In the genomic region with DNA sequence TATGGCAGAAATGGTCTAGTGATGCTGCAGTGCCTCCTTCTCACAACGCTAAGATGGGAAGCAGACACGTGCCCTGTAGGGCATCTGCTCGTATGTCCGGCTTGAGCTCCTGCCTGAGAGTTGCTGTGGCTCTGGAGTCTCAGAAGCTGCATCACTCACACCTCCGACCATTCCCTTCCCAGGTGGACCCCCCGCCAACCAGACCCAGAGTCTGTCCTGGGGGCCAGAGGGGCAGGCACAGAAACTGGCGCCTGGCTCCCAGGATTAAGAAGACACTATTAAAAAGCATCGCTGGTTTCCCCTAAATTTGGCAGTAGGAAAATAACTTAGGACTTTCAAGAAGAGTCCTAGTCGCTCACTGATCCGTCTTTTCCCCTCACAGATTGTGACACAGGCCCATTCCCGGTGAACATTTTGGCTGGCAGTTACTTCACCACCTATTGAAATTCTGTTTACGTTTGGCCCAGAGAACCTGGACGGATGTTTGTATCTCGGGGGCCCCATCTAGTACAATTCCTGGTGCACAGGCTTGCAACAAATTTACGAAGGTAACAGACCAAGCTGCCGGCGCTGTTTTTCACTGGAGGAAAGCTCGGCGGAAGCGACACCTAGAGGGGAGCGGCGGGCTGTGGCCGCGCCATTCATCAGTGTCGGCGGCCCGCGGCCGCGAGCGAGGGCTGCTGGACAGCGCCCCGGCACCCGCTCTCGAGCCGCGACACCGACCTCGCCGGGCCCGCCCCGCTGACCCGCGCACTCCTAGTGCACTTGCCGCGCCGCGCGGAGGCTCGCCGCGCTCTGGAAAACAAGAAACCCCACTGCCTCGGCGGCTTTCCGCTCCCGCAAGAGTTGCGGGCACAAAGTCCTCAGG, we compare ENCODE assay signal across 8 cellular contexts. TPM values are rescaled to one million over a fixed set of nuclear protein-coding genes. Genes with fewer than 3 reads are reported as not detected.
DNase-seq lines count a peak whose midpoint lies in the region; ATAC-seq and TF ChIP-seq lines count a peak whose summit lies in the region.

No MANE protein-coding gene starts in this region.

- H3K27me3 ChIP-seq in tibial artery, result peaks cover 3 to 78% of the 10 kb centered on the region in 2 donors

- DNase-seq in GM03348 (ENCODE audit: low spot score) (peak; percentile 66), LNCaP clone FGC (ENCODE audit: low read depth) (peak; percentile 36), mucosa of gallbladder (ENCODE audit: low spot score) (peak; percentile 52), tibial artery (peak in 1 of 2 donors; percentile 34), OCI-M1 (lab: John Stamatoyannopoulos, UW) (no peak)
- DNase-seq in activated CD4-positive, alpha-beta memory T cell treated with anti-CD3 and anti-CD28 coated beads, Interleukin-2, amount 10 ng/mL, durations not matched to agents 7 days and 5 days, result peak; percentile 36

- intact Hi-C loops in tibial artery (cut with DNase I; ENCODE audit: low total_unique reads), result no loop called here

- H3K4me1 ChIP-seq in tibial artery, result peaks cover 4 to 25% (median 20%) of the 10 kb centered on the region in 4 donors

- POLR2A ChIA-PET in activated CD4-positive, alpha-beta memory T cell treated with anti-CD3 and anti-CD28 coated beads, Interleukin-2, amount 10 ng/mL, durations not matched to agents 7 days and 5 days (lab: Charles Lee), result no interaction called here

- H3K36me3 ChIP-seq in tibial artery, result no peaks in the 10 kb centered on the region

- peaks cover 8% of the 10 kb centered on the region for H3K4me1 Mint-ChIP-seq in activated CD4-positive, alpha-beta memory T cell treated with anti-CD3 and anti-CD28 coated beads, Interleukin-2, amount 10 ng/mL, durations not matched to agents 7 days and 5 days

- H3K9me3 ChIP-seq in tibial artery, result no peaks in the 10 kb centered on the region

- H3K4me3 Mint-ChIP-seq in activated CD4-positive, alpha-beta memory T cell treated with anti-CD3 and anti-CD28 coated beads, Interleukin-2, amount 10 ng/mL, durations not matched to agents 7 days and 5 days, result no peak overlapping the region

- H3K9me3 Mint-ChIP-seq in activated CD4-positive, alpha-beta memory T cell treated with anti-CD3 and anti-CD28 coated beads, Interleukin-2, amount 10 ng/mL, durations not matched to agents 7 days and 5 days, result no peaks in the 10 kb centered on the region

- peak; percentile 89 for TF ChIP-seq CTCF in LNCaP clone FGC (IDR thresholded peaks at IDR 0.05; ENCODE audit: control insufficient read depth, extremely low read depth, insufficient read depth)
- peak; percentile 29 to 44 for TF ChIP-seq CTCF in tibial artery (IDR thresholded peaks at IDR 0.05)

- peak overlapping the region; percentile 34 for H3K4me3 ChIP-seq in LNCaP clone FGC (ENCODE audit: low read depth, low read length)
- peak overlapping the region in 1 of 2 donors; percentile 43 for H3K4me3 ChIP-seq in tibial artery

- ATAC-seq in esophagus mucosa (peak; percentile 85), HG02970 (IDR thresholded peaks at IDR 0.05; ENCODE audit: low FRiP score, unreplicated experiment) (no peak)

- H3K27ac ChIP-seq in tibial artery, result no peak overlapping the region

- CTCF ChIA-PET in activated CD4-positive, alpha-beta memory T cell treated with anti-CD3 and anti-CD28 coated beads, Interleukin-2, amount 10 ng/mL, durations not matched to agents 7 days and 5 days (lab: Charles Lee), result interaction anchor here (1.0 to 2.1 kb wide), 5 partner anchors 9 to 259 kb away, joined by 4 to 11 read pairs (median 4); no protein-coding TSS in a partner anchor

- peaks cover 55% of the 10 kb centered on the region for H3K27me3 Mint-ChIP-seq in activated CD4-positive, alpha-beta memory T cell treated with anti-CD3 and anti-CD28 coated beads, Interleukin-2, amount 10 ng/mL, durations not matched to agents 7 days and 5 days

- H3K36me3 Mint-ChIP-seq in activated CD4-positive, alpha-beta memory T cell treated with anti-CD3 and anti-CD28 coated beads, Interleukin-2, amount 10 ng/mL, durations not matched to agents 7 days and 5 days (ENCODE audit: low read depth), result peaks cover 4% of the 10 kb centered on the region

- no peak overlapping the region for H3K27ac Mint-ChIP-seq in activated CD4-positive, alpha-beta memory T cell treated with anti-CD3 and anti-CD28 coated beads, Interleukin-2, amount 10 ng/mL, durations not matched to agents 7 days and 5 days

RNA-seq across cellular contexts. Expression of gene FSTL4, which starts 1.6 kb away (rescaled TPM):
- not detected for total RNA-seq in activated CD4-positive, alpha-beta memory T cell treated with anti-CD3 and anti-CD28 coated beads, Interleukin-2, amount 10 ng/mL, durations not matched to agents 7 days and 5 days
- 2.8 TPM for total RNA-seq in esophagus mucosa
- 0.58 TPM for total RNA-seq in mucosa of gallbladder
